In genomic region chr1:36248250-36248894, GRCh38 we compare ENCODE assay signal across 8 cellular contexts. TPM values are rescaled to one million over a fixed set of nuclear protein-coding genes. Genes with fewer than 3 reads are reported as not detected.
DNase-seq lines count a peak whose midpoint lies in the region; ATAC-seq lines count a peak whose summit lies in the region.

No MANE protein-coding gene starts in this region.

- H3K36me3 Mint-ChIP-seq in CD4-positive, CD25-positive, alpha-beta regulatory T cell = peaks cover 16% of the 10 kb centered on the region
- H3K36me3 Mint-ChIP-seq in dendritic cell treated with granulocyte-macrophage colony-stimulating factor and Interleukin-4, amounts not matched to agents 40 ng/mL and 50 ng/mL, for 4 days (ENCODE audit: low read depth) = peaks cover 61% of the 10 kb centered on the region

- no peaks in the 10 kb centered on the region for H3K27me3 Mint-ChIP-seq in CD4-positive, CD25-positive, alpha-beta regulatory T cell
- H3K27me3 Mint-ChIP-seq in dendritic cell treated with granulocyte-macrophage colony-stimulating factor and Interleukin-4, amounts not matched to agents 40 ng/mL and 50 ng/mL, for 4 days = no peaks in the 10 kb centered on the region

- H3K4me1 ChIP-seq in CD4-positive, CD25-positive, alpha-beta regulatory T cell (ENCODE audit: control insufficient read depth, insufficient read depth, low read length, poor library complexity, severe bottlenecking) = peaks cover 11% of the 10 kb centered on the region

- H3K27ac Mint-ChIP-seq in CD4-positive, CD25-positive, alpha-beta regulatory T cell = peak overlapping the region in 2 of 3 donors; percentile 2 to 34
- H3K27ac Mint-ChIP-seq in dendritic cell treated with granulocyte-macrophage colony-stimulating factor and Interleukin-4, amounts not matched to agents 40 ng/mL and 50 ng/mL, for 4 days = peak overlapping the region; percentile 64

- DNase-seq in CD4-positive, CD25-positive, alpha-beta regulatory T cell = no peak
- peak; percentile 86 for DNase-seq in NOMO-1 treated with DMSO at 0.1 percent for 48 hours (lab: John Stamatoyannopoulos, UW; ENCODE audit: unreplicated experiment)
- peak; percentile 74 for DNase-seq in non-pigmented ciliary epithelial cell (ENCODE audit: low read depth)
- no peak for DNase-seq in NCI-H1092 (lab: John Stamatoyannopoulos, UW)

- no peak overlapping the region for H3K4me3 ChIP-seq in CD4-positive, CD25-positive, alpha-beta regulatory T cell (ENCODE audit: low read depth, low read length)

- H3K9me3 ChIP-seq in CD4-positive, CD25-positive, alpha-beta regulatory T cell (ENCODE audit: control insufficient read depth in 2 of 2, low read length in 2 of 2) = no peaks in the 10 kb centered on the region

- H3K9me3 Mint-ChIP-seq in CD4-positive, CD25-positive, alpha-beta regulatory T cell = no peaks in the 10 kb centered on the region
- H3K9me3 Mint-ChIP-seq in dendritic cell treated with granulocyte-macrophage colony-stimulating factor and Interleukin-4, amounts not matched to agents 40 ng/mL and 50 ng/mL, for 4 days = no peaks in the 10 kb centered on the region

- intact Hi-C loops in dendritic cell treated with granulocyte-macrophage colony-stimulating factor and Interleukin-4, amounts not matched to agents 40 ng/mL and 50 ng/mL, for 4 days (cut with micrococcal nuclease) = no loop called here

- H3K36me3 ChIP-seq in CD4-positive, CD25-positive, alpha-beta regulatory T cell (ENCODE audit: control insufficient read depth, insufficient read depth, low read length) = peaks cover 10% of the 10 kb centered on the region

- H3K4me3 Mint-ChIP-seq in CD4-positive, CD25-positive, alpha-beta regulatory T cell = peak overlapping the region in 1 of 4 donors; percentile 43
- H3K4me3 Mint-ChIP-seq in dendritic cell treated with granulocyte-macrophage colony-stimulating factor and Interleukin-4, amounts not matched to agents 40 ng/mL and 50 ng/mL, for 4 days = no peak overlapping the region

- H3K27ac ChIP-seq in CD4-positive, CD25-positive, alpha-beta regulatory T cell (ENCODE audit: insufficient read depth, low read length, poor library complexity, severe bottlenecking) = no peak overlapping the region

- H3K27me3 ChIP-seq in CD4-positive, CD25-positive, alpha-beta regulatory T cell (ENCODE audit: control insufficient read depth, insufficient read depth, low read length) = no peaks in the 10 kb centered on the region

- no peak for ATAC-seq in CD4-positive, CD25-positive, alpha-beta regulatory T cell (ENCODE audit: low read depth in 2 of 2)
- ATAC-seq in GM18502 (IDR thresholded peaks at IDR 0.05; ENCODE audit: poor library complexity, unreplicated experiment) = no peak
- no peak for ATAC-seq in HG03159 (IDR thresholded peaks at IDR 0.05; ENCODE audit: unreplicated experiment)
- ATAC-seq in GM21619 (IDR thresholded peaks at IDR 0.05; ENCODE audit: unreplicated experiment) = no peak

- H3K4me1 Mint-ChIP-seq in CD4-positive, CD25-positive, alpha-beta regulatory T cell = peaks cover 25 to 76% (median 49%) of the 10 kb centered on the region in 4 donors
- H3K4me1 Mint-ChIP-seq in dendritic cell treated with granulocyte-macrophage colony-stimulating factor and Interleukin-4, amounts not matched to agents 40 ng/mL and 50 ng/mL, for 4 days (ENCODE audit: low read depth) = peaks cover 47% of the 10 kb centered on the region

RNA-seq across cellular contexts. Expression of gene THRAP3, which starts 24.1 kb away (rescaled TPM):
- total RNA-seq in CD4-positive, CD25-positive, alpha-beta regulatory T cell = 84.4 TPM
- polyA plus RNA-seq in CD4-positive, CD25-positive, alpha-beta regulatory T cell = 10 to 100 TPM; 62.5 to 73.7 (median 68.2) TPM

RNA-seq across cellular contexts. Expression of gene SH3D21, which starts 57.8 kb away (rescaled TPM):
- total RNA-seq in CD4-positive, CD25-positive, alpha-beta regulatory T cell = 3.2 TPM
- under 1 TPM; 0.26 to 0.42 (median 0.33) TPM for polyA plus RNA-seq in CD4-positive, CD25-positive, alpha-beta regulatory T cell

Comparison
In these comparisons a context has a peak if more than half of its experiments do, and no peak if none do; other contexts are left out.
1. DNase-seq: peak in NOMO-1 treated with DMSO at 0.1 percent for 48 hours (single experiment) and non-pigmented ciliary epithelial cell (single experiment); none in CD4-positive, CD25-positive, alpha-beta regulatory T cell (0 of 3) and NCI-H1092 (single experiment).